ENCODE assay signal across 9 cellular contexts in the genomic region with DNA sequence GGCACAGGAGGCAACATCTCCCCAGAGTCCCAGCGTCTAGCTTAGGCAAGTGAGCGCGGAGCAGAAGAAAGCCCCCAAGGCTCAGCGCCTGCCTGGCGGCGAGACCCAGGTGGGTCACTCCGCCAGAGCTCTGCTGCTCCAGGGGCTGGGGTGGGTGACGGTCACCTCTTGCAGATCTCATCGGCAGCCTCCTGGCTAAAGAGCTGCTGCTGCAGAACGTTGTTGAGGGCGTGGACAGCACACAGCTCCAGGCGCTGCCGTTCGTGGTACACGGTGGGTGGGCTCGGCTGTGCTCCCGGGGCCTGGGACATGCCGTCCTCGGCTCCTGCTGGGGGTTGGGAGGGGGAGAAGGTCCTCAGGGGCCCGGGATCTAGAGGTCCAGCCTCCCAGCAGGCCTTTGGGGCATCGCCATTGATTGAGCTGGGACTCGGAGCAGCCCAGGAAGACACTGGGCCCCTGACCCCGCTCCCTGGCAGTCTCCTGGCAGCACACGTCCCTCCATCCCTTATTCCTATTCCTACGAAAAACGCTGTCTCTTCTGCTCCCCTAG. TPM values are rescaled to one million over a fixed set of nuclear protein-coding genes. Genes with fewer than 3 reads are reported as not detected.
DNase-seq lines count a peak whose midpoint lies in the region; ATAC-seq, FAIRE-seq and TF ChIP-seq lines count a peak whose summit lies in the region.
"Had no signal": no experiment of that assay in that cellular context is flagged by ENCODE, and none has a peak within 500 bp of the region (broad histone marks: within the 10 kb centered on the region; RNA-seq: fewer than 3 reads in every experiment).

No MANE protein-coding gene starts in this region.

- no peak overlapping the region for H3K9ac ChIP-seq in H9 (ENCODE audit: extremely low read depth, insufficient read length, low read length)

- H2AFZ ChIP-seq in H9 (ENCODE audit: low read length) = no peak overlapping the region

- no peaks in the 10 kb centered on the region for H4K20me1 ChIP-seq in H9 (ENCODE audit: control insufficient read depth, insufficient read depth, insufficient read length)

- peaks cover 7 to 27% of the 10 kb centered on the region in 2 experiments for H3K4me1 Mint-ChIP-seq in H9
- H3K4me1 Mint-ChIP-seq in activated T-helper 17 cell treated with anti-CD3 and anti-CD28 coated beads, Interleukin-2, amount 50 U/mL, for 72 hours = peaks cover 28% of the 10 kb centered on the region
- H3K4me1 Mint-ChIP-seq in stimulated activated effector memory CD8-positive, alpha-beta T cell treated with anti-CD3 and anti-CD28 coated beads, Interleukin-12 subunit alpha, Interleukin-12 subunit beta, amount 100 ng/mL, for 72 hours = peaks cover 47% of the 10 kb centered on the region

- H3K4ac ChIP-seq in H9 (ENCODE audit: low read depth, low read length) = no peak overlapping the region

- DNase-seq in H9 = no peak
- DNase-seq in stimulated activated effector memory CD8-positive, alpha-beta T cell treated with anti-CD3 and anti-CD28 coated beads, Interleukin-12 subunit alpha, Interleukin-12 subunit beta, amount 100 ng/mL, for 72 hours (ENCODE audit: low spot score in 2 of 2) = no peak
- no peak for DNase-seq in H54 (ENCODE audit: insufficient read length, low spot score)
- DNase-seq in NCI-H128 (lab: John Stamatoyannopoulos, UW; ENCODE audit: unreplicated experiment) = no peak
- DNase-seq: MV-4-11 had no signal

- no peak for FAIRE-seq in H54 (lab: Jason Lieb, UNC)

- ATAC-seq in activated T-helper 17 cell treated with anti-CD3 and anti-CD28 coated beads, Interleukin-2, amount 50 U/mL, for 72 hours (replicated peaks) = no peak
- ATAC-seq in stimulated activated effector memory CD8-positive, alpha-beta T cell treated with anti-CD3 and anti-CD28 coated beads, Interleukin-12 subunit alpha, Interleukin-12 subunit beta, amount 100 ng/mL, for 72 hours = no peak
- ATAC-seq in GM18502 (IDR thresholded peaks at IDR 0.05; ENCODE audit: poor library complexity, unreplicated experiment) (no peak), HG03354 (IDR thresholded peaks at IDR 0.05; ENCODE audit: poor library complexity, severe bottlenecking, unreplicated experiment) (no peak)

- no peak overlapping the region for H3T11ph ChIP-seq in H9 (ENCODE audit: low read length)

- H3K14ac ChIP-seq in H9 (ENCODE audit: insufficient read depth, low read length) = peak overlapping the region; percentile 36; the same call in 1 of the 2 replicates

- no peak overlapping the region for H2BK12ac ChIP-seq in H9 (ENCODE audit: insufficient read length, low read depth, low read length)

- H3K18ac ChIP-seq in H9 (ENCODE audit: insufficient read length, low read depth, low read length) = peak overlapping the region; percentile 40

- H3K4me2 ChIP-seq in H9 (ENCODE audit: insufficient read depth, insufficient read length, low read length) = peak overlapping the region; percentile 57

- H3K27me3 Mint-ChIP-seq in H9 (ENCODE audit: low read depth) = peaks cover 47% of the 10 kb centered on the region
- H3K27me3 Mint-ChIP-seq in activated T-helper 17 cell treated with anti-CD3 and anti-CD28 coated beads, Interleukin-2, amount 50 U/mL, for 72 hours = no peaks in the 10 kb centered on the region

- no peak overlapping the region for H2BK15ac ChIP-seq in H9 (ENCODE audit: low read depth, low read length)

- no peaks in the 10 kb centered on the region for H3K4me1 ChIP-seq in H9 (ENCODE audit: insufficient read depth, low read length)

- H4K91ac ChIP-seq in H9 (ENCODE audit: insufficient read length, low read depth, low read length) = no peak overlapping the region

- H3K23ac ChIP-seq in H9 (ENCODE audit: insufficient read length, low read depth, low read length) = no peak overlapping the region

- H3K79me1 ChIP-seq in H9 (ENCODE audit: insufficient read depth, low read depth, low read length, poor library complexity, severe bottlenecking) = no peaks in the 10 kb centered on the region

- peak overlapping the region; percentile 81 to 87 for H3K4me3 Mint-ChIP-seq in H9
- H3K4me3 Mint-ChIP-seq in activated T-helper 17 cell treated with anti-CD3 and anti-CD28 coated beads, Interleukin-2, amount 50 U/mL, for 72 hours = peak overlapping the region; percentile 86
- H3K4me3 Mint-ChIP-seq in stimulated activated effector memory CD8-positive, alpha-beta T cell treated with anti-CD3 and anti-CD28 coated beads, Interleukin-12 subunit alpha, Interleukin-12 subunit beta, amount 100 ng/mL, for 72 hours = peak overlapping the region; percentile 83

- no CpG with 5 or more reads among the region's 26 CpGs for WGBS in H9 (ENCODE audit: extremely low coverage, insufficient read length, low lambda C conversion rate)

- no peak overlapping the region for H2AK5ac ChIP-seq in H9 (ENCODE audit: insufficient read length, low read length)

- no peaks in the 10 kb centered on the region for H3K23me2 ChIP-seq in H9 (ENCODE audit: insufficient read length, low read depth, low read length, poor library complexity, severe bottlenecking)

- peaks cover 2% of the 10 kb centered on the region; the same call in 1 of the 2 replicates for H3K27me3 ChIP-seq in H9 (ENCODE audit: insufficient read depth, low read length)

- H2BK5ac ChIP-seq in H9 (ENCODE audit: insufficient read length, low read length) = no peak overlapping the region

- H4K5ac ChIP-seq in H9 (ENCODE audit: insufficient read length, low read depth, low read length) = no peak overlapping the region

- H4K8ac ChIP-seq in H9 (replicated peaks; ENCODE audit: insufficient read length, low read depth, low read length) = no peak overlapping the region

- no peak overlapping the region for H2BK20ac ChIP-seq in H9 (ENCODE audit: low read depth, low read length, poor library complexity, severe bottlenecking)

- no peaks in the 10 kb centered on the region; a peak in 1 of 7 replicates for H3K36me3 Mint-ChIP-seq in H9 (ENCODE audit: insufficient read depth in 1 of 3, low read depth in 3 of 3)
- peaks cover 26% of the 10 kb centered on the region for H3K36me3 Mint-ChIP-seq in activated T-helper 17 cell treated with anti-CD3 and anti-CD28 coated beads, Interleukin-2, amount 50 U/mL, for 72 hours (ENCODE audit: low read depth)
- H3K36me3 Mint-ChIP-seq in stimulated activated effector memory CD8-positive, alpha-beta T cell treated with anti-CD3 and anti-CD28 coated beads, Interleukin-12 subunit alpha, Interleukin-12 subunit beta, amount 100 ng/mL, for 72 hours = peaks cover 60% of the 10 kb centered on the region

- H3K27ac Mint-ChIP-seq in H9 = peak overlapping the region in 2 of 3 experiments; percentile 89 to 97; a peak in 3 of 7 replicates
- H3K27ac Mint-ChIP-seq in activated T-helper 17 cell treated with anti-CD3 and anti-CD28 coated beads, Interleukin-2, amount 50 U/mL, for 72 hours = peak overlapping the region; percentile 96
- H3K27ac Mint-ChIP-seq in stimulated activated effector memory CD8-positive, alpha-beta T cell treated with anti-CD3 and anti-CD28 coated beads, Interleukin-12 subunit alpha, Interleukin-12 subunit beta, amount 100 ng/mL, for 72 hours = peak overlapping the region; percentile 96

- H3K56ac ChIP-seq in H9 (ENCODE audit: insufficient read length, low read depth, low read length) = no peak overlapping the region

- no peaks in the 10 kb centered on the region; a peak in 1 of 5 replicates for H3K9me3 Mint-ChIP-seq in H9
- no peaks in the 10 kb centered on the region for H3K9me3 Mint-ChIP-seq in activated T-helper 17 cell treated with anti-CD3 and anti-CD28 coated beads, Interleukin-2, amount 50 U/mL, for 72 hours
- H3K9me3 Mint-ChIP-seq in stimulated activated effector memory CD8-positive, alpha-beta T cell treated with anti-CD3 and anti-CD28 coated beads, Interleukin-12 subunit alpha, Interleukin-12 subunit beta, amount 100 ng/mL, for 72 hours = no peaks in the 10 kb centered on the region

- H3K4me3 ChIP-seq in iPS-11a (ENCODE audit: low read depth, low read length) = peak overlapping the region; percentile 63

- no peak for TF ChIP-seq POLR2A in H54 (IDR thresholded peaks at IDR 0.05; ENCODE audit: low read depth, low read length)

- TF ChIP-seq CTCF in H9 (conservative IDR thresholded peaks at IDR 0.05) = no peak

- H3K9me3 ChIP-seq in H9 (ENCODE audit: control insufficient read depth, low read depth, low read length) = no peaks in the 10 kb centered on the region

- no peaks in the 10 kb centered on the region for H3K79me2 ChIP-seq in H9 (ENCODE audit: insufficient read depth, low read length)

- no peak overlapping the region for H3K27ac ChIP-seq in H9 (ENCODE audit: insufficient read length, low read depth, low read length)

- H2BK120ac ChIP-seq in H9 (ENCODE audit: low read depth, low read length, poor library complexity, severe bottlenecking) = no peak overlapping the region

RNA-seq across cellular contexts. Expression of a gene that starts 0.8 kb away (rescaled TPM):
- 5.0 and 5.4 TPM in 2 replicates for total RNA-seq in H9 (2021)
- total RNA-seq in activated T-helper 17 cell treated with anti-CD3 and anti-CD28 coated beads, Interleukin-2, amount 50 U/mL, for 72 hours = 10 to 100 TPM; 37.5 to 45.8 TPM

RNA-seq across cellular contexts. Expression of a gene that starts 3.5 kb away (rescaled TPM):
- not detected in 2 replicates for total RNA-seq in H9 (2021)
- total RNA-seq in activated T-helper 17 cell treated with anti-CD3 and anti-CD28 coated beads, Interleukin-2, amount 50 U/mL, for 72 hours = not detected

RNA-seq across cellular contexts. Expression of a gene that starts 33.5 kb away (rescaled TPM):
- 9.5 and 10.5 TPM in 2 replicates for total RNA-seq in H9 (2021)
- 1 to 10 TPM in 1 of 2 donors, under 1 TPM in 1; 0.39 to 1.2 TPM for total RNA-seq in activated T-helper 17 cell treated with anti-CD3 and anti-CD28 coated beads, Interleukin-2, amount 50 U/mL, for 72 hours

RNA-seq across cellular contexts. Expression of a gene that starts 33.9 kb away (rescaled TPM):
- total RNA-seq in H9 (2021) = 109 and 110 TPM in 2 replicates
- total RNA-seq in activated T-helper 17 cell treated with anti-CD3 and anti-CD28 coated beads, Interleukin-2, amount 50 U/mL, for 72 hours = 10 to 100 TPM; 31.3 to 57.8 TPM

RNA-seq across cellular contexts. Expression of a gene that starts 58.0 kb away (rescaled TPM):
- 3.7 and 3.8 TPM in 2 replicates for total RNA-seq in H9 (2021)
- total RNA-seq in activated T-helper 17 cell treated with anti-CD3 and anti-CD28 coated beads, Interleukin-2, amount 50 U/mL, for 72 hours = not detected
